Comparison of ENCODE assay signal across 34 cellular contexts in genomic region chr12:119742700-119743099, GRCh38.
"Had no signal": no experiment of that assay in that cellular context is flagged by ENCODE, and none has a peak within 500 bp of the region (broad histone marks: within the 10 kb centered on the region; RNA-seq: fewer than 3 reads in every experiment).

No MANE protein-coding gene starts in this region.

- H3K4me1 ChIP-seq: ascending aorta, breast epithelium had no signal

- H3K27ac Mint-ChIP-seq: activated B cell treated with CpG ODN at 0.5 μM for 24 hours; activated CD4-positive, alpha-beta memory T cell treated with anti-CD3 and anti-CD28 coated beads for 36 hours; activated CD4-positive, alpha-beta T cell treated with anti-CD3 and anti-CD28 coated beads, Interleukin-2, amount 10 ng/mL, durations not matched to agents 24 days and 14 days; activated CD8-positive, alpha-beta T cell treated with anti-CD3 and anti-CD28 coated beads for 36 hours; activated naive CD4-positive, alpha-beta T cell treated with anti-CD3 and anti-CD28 coated beads, Interleukin-2, amount 10 ng/mL, durations not matched to agents 7 days and 5 days; activated naive CD4-positive, alpha-beta T cell treated with anti-CD3 and anti-CD28 coated beads, Interleukin-2, amount 50 U/mL, for 24 hours; activated naive CD8-positive, alpha-beta T cell; activated naive CD8-positive, alpha-beta T cell treated with anti-CD3 and anti-CD28 coated beads, Interleukin-2, amount 10 ng/mL, durations not matched to agents 7 days and 5 days; activated naive CD8-positive, alpha-beta T cell treated with anti-CD3 and anti-CD28 coated beads, Interleukin-2, amount 50 U/mL, for 24 hours; activated T-cell treated with anti-CD3 and anti-CD28 coated beads, Interleukin-2, amount 50 U/mL, for 72 hours; activated T-helper 1 cell treated with anti-CD3 and anti-CD28 coated beads, Interleukin-12 subunit alpha, Interleukin-12 subunit beta, Interleukin-2, Interleukin-4 antibody, amounts not matched to agents 30 ng/mL and 10 ng/mL and 1 ng/mL, durations not matched to agents 14 hours and 24 hours and 36 hours; activated T-helper 17 cell treated with anti-CD3 and anti-CD28 coated beads, Interleukin-2, amount 50 U/mL, for 72 hours; T-helper 1 cell treated with Interleukin-12 subunit alpha and Interleukin-12 subunit beta and Interleukin-4 antibody, amounts not matched to agents 30 μg/mL and 1 μg/mL, for 36 hours; T-helper 2 cell treated with Interferon-gamma antibody and Interleukin-4, amounts not matched to agents 5 μg/mL and 100 μg/mL, for 36 hours had no signal

- H3K4me3 Mint-ChIP-seq: activated B cell treated with CpG ODN at 0.5 μM for 24 hours; activated CD4-positive, alpha-beta memory T cell treated with anti-CD3 and anti-CD28 coated beads for 36 hours; activated CD4-positive, alpha-beta T cell treated with anti-CD3 and anti-CD28 coated beads, Interleukin-2, amount 10 ng/mL, durations not matched to agents 24 days and 14 days; activated CD8-positive, alpha-beta T cell treated with anti-CD3 and anti-CD28 coated beads for 36 hours; activated naive CD4-positive, alpha-beta T cell treated with anti-CD3 and anti-CD28 coated beads, Interleukin-2, amount 10 ng/mL, durations not matched to agents 7 days and 5 days; activated naive CD4-positive, alpha-beta T cell treated with anti-CD3 and anti-CD28 coated beads, Interleukin-2, amount 50 U/mL, for 24 hours; activated naive CD8-positive, alpha-beta T cell; activated naive CD8-positive, alpha-beta T cell treated with anti-CD3 and anti-CD28 coated beads, Interleukin-2, amount 10 ng/mL, durations not matched to agents 7 days and 5 days; activated naive CD8-positive, alpha-beta T cell treated with anti-CD3 and anti-CD28 coated beads, Interleukin-2, amount 50 U/mL, for 24 hours; activated T-cell treated with anti-CD3 and anti-CD28 coated beads, Interleukin-2, amount 50 U/mL, for 4 hours; activated T-cell treated with anti-CD3 and anti-CD28 coated beads, Interleukin-2, amount 50 U/mL, for 72 hours; activated T-helper 1 cell treated with anti-CD3 and anti-CD28 coated beads, Interleukin-12 subunit alpha, Interleukin-12 subunit beta, Interleukin-2, Interleukin-4 antibody, amounts not matched to agents 30 ng/mL and 10 ng/mL and 1 ng/mL, durations not matched to agents 14 hours and 24 hours and 36 hours; activated T-helper 17 cell treated with anti-CD3 and anti-CD28 coated beads, Interleukin-2, amount 50 U/mL, for 72 hours; T-helper 1 cell treated with Interleukin-12 subunit alpha and Interleukin-12 subunit beta and Interleukin-4 antibody, amounts not matched to agents 30 μg/mL and 1 μg/mL, for 36 hours; T-helper 2 cell treated with Interferon-gamma antibody and Interleukin-4, amounts not matched to agents 5 μg/mL and 100 μg/mL, for 36 hours had no signal

- H3K4me1 Mint-ChIP-seq: activated B cell treated with CpG ODN at 0.5 μM for 24 hours; activated CD4-positive, alpha-beta T cell treated with anti-CD3 and anti-CD28 coated beads, Interleukin-2, amount 10 ng/mL, durations not matched to agents 24 days and 14 days; activated naive CD4-positive, alpha-beta T cell treated with anti-CD3 and anti-CD28 coated beads, Interleukin-2, amount 10 ng/mL, durations not matched to agents 7 days and 5 days; activated naive CD4-positive, alpha-beta T cell treated with anti-CD3 and anti-CD28 coated beads, Interleukin-2, amount 50 U/mL, for 24 hours; activated naive CD8-positive, alpha-beta T cell treated with anti-CD3 and anti-CD28 coated beads, Interleukin-2, amount 10 ng/mL, durations not matched to agents 7 days and 5 days; activated naive CD8-positive, alpha-beta T cell treated with anti-CD3 and anti-CD28 coated beads, Interleukin-2, amount 50 U/mL, for 24 hours; activated T-helper 17 cell treated with anti-CD3 and anti-CD28 coated beads, Interleukin-2, amount 50 U/mL, for 72 hours had no signal

- H3K36me3 ChIP-seq: ascending aorta, brain microvascular endothelial cell, breast epithelium had no signal

- H3K27me3 ChIP-seq: ascending aorta, brain microvascular endothelial cell, breast epithelium had no signal

- H3K27ac ChIP-seq: ascending aorta, brain microvascular endothelial cell, breast epithelium, VCaP had no signal

- H3K4me3 ChIP-seq: ascending aorta, breast epithelium had no signal

- H3K27me3 Mint-ChIP-seq: activated B cell treated with CpG ODN at 0.5 μM for 24 hours; activated CD4-positive, alpha-beta memory T cell treated with anti-CD3 and anti-CD28 coated beads for 36 hours; activated CD4-positive, alpha-beta T cell treated with anti-CD3 and anti-CD28 coated beads, Interleukin-2, amount 10 ng/mL, durations not matched to agents 24 days and 14 days; activated CD8-positive, alpha-beta T cell treated with anti-CD3 and anti-CD28 coated beads for 36 hours; activated naive CD4-positive, alpha-beta T cell treated with anti-CD3 and anti-CD28 coated beads, Interleukin-2, amount 10 ng/mL, durations not matched to agents 7 days and 5 days; activated naive CD4-positive, alpha-beta T cell treated with anti-CD3 and anti-CD28 coated beads, Interleukin-2, amount 50 U/mL, for 24 hours; activated naive CD8-positive, alpha-beta T cell; activated naive CD8-positive, alpha-beta T cell treated with anti-CD3 and anti-CD28 coated beads, Interleukin-2, amount 10 ng/mL, durations not matched to agents 7 days and 5 days; activated naive CD8-positive, alpha-beta T cell treated with anti-CD3 and anti-CD28 coated beads, Interleukin-2, amount 50 U/mL, for 24 hours; activated T-helper 17 cell treated with anti-CD3 and anti-CD28 coated beads, Interleukin-2, amount 50 U/mL, for 72 hours had no signal

- DNase-seq: activated B cell treated with CpG ODN at 0.5 μM for 24 hours; activated CD4-positive, alpha-beta memory T cell treated with anti-CD3 and anti-CD28 coated beads for 36 hours; activated CD4-positive, alpha-beta T cell treated with anti-CD3 and anti-CD28 coated beads for 4 hours; activated CD4-positive, alpha-beta T cell treated with anti-CD3 and anti-CD28 coated beads, Interleukin-2, amount 10 ng/mL, durations not matched to agents 24 days and 14 days; activated CD4-positive, alpha-beta T cell treated with anti-CD3 and anti-CD28 coated beads, Interleukin-2, amount 50 U/mL, for 1 hour; activated CD4-positive, alpha-beta T cell treated with anti-CD3 and anti-CD28 coated beads, Interleukin-2, amount 50 U/mL, for 4 hours; activated CD4-positive, CD25-positive, alpha-beta regulatory T cell treated with anti-CD3 and anti-CD28 coated beads, Interleukin-2, amount 50 U/mL, for 72 hours; activated CD8-positive, alpha-beta memory T cell treated with anti-CD3 and anti-CD28 coated beads, Interleukin-2, amount 50 U/mL, for 4 hours; activated CD8-positive, alpha-beta T cell treated with anti-CD3 and anti-CD28 coated beads for 36 hours; activated effector memory CD4-positive, alpha-beta T cell treated with anti-CD3 and anti-CD28 coated beads, Interleukin-2, amount 50 U/mL, for 16 hours; activated gamma-delta T cell treated with Interleukin-2 at 50 U/mL for 16 hours; activated naive CD4-positive, alpha-beta T cell; activated naive CD4-positive, alpha-beta T cell treated with anti-CD3 and anti-CD28 coated beads, Interleukin-2, amount 10 ng/mL, durations not matched to agents 7 days and 5 days; activated naive CD8-positive, alpha-beta T cell treated with anti-CD3 and anti-CD28 coated beads, Interleukin-2, amount 10 ng/mL, durations not matched to agents 7 days and 5 days; activated naive CD8-positive, alpha-beta T cell treated with anti-CD3 and anti-CD28 coated beads, Interleukin-2, amount 50 U/mL, for 24 hours; activated T-cell treated with anti-CD3 and anti-CD28 coated beads for 4 hours; activated T-cell treated with anti-CD3 and anti-CD28 coated beads, Interleukin-2, amount 50 U/mL, for 1 hour; activated T-cell treated with anti-CD3 and anti-CD28 coated beads, Interleukin-2, amount 50 U/mL, for 4 hours; activated T-cell treated with anti-CD3 and anti-CD28 coated beads, Interleukin-2, amount 50 U/mL, for 72 hours; brain microvascular endothelial cell; central memory CD4-positive, alpha-beta T cell; SW 1271; T-helper 1 cell; T-helper 2 cell; T-helper 9 cell had no signal
